Comparison of ENCODE assay signal across 22 cellular contexts in the genomic region with DNA sequence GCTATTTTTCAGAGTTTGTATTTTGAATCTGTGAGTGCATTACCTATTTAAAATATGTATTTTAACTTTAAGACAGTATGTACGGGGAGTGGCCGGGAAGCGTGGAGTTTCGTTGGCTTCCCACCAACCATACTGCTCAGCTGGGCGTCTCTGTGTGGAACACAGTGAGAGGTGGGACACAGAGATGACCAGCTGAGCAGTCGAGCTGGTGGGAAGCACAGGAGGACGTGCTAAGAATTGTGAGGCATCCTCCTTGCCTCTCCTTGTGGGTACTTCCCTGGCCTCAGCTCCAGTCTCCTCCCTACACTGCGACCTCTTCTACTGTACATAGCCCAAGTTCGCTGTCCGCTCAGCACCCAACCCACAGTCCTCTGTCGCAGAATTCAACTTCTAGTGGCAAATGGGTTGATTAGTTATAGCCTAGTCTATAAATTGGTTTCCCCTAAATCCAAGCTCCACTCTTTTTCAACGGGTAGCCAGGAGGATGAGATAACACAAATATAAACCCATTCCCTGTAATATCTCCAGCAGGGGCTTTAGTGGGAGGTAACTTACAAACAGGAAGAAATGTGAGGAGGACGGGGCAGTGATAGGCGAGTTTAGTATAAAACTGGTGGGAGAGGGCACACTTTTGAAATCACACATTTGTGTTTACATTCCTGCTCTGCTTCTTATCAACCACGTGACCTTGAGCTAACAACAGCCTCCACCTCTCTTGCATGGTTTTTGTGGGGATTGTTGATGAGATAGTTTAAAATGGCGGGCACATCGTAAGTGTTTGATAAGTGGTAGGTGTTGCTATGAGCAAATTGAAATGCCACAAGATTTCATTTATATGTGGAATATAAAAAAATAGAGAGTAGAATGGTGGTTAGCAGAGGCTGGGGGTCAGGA.
"Had no signal": no experiment of that assay in that cellular context is flagged by ENCODE, and none has a peak within 500 bp of the region (broad histone marks: within the 10 kb centered on the region; RNA-seq: fewer than 3 reads in every experiment).

No MANE protein-coding gene starts in this region.

- H3K4me3 ChIP-seq: gastrocnemius medialis, heart right ventricle, mucosa of descending colon, tibial nerve had no signal

- H3K27ac Mint-ChIP-seq: activated CD8-positive, alpha-beta T cell treated with anti-CD3 and anti-CD28 coated beads, Interleukin-2, amount 10 ng/mL, durations not matched to agents 7 days and 5 days; activated naive CD8-positive, alpha-beta T cell treated with anti-CD3 and anti-CD28 coated beads, Interleukin-2, amount 10 ng/mL, durations not matched to agents 7 days and 5 days; activated T-cell treated with anti-CD3 and anti-CD28 coated beads, Interleukin-2, amount 50 U/mL, for 72 hours; naive thymus-derived CD4-positive, alpha-beta T cell; stimulated activated naive B cell treated with anti-CD40 and anti-IgM and Interleukin-4, amounts not matched to agents 10 μg/mL and 1 μg/mL and 100 μg/mL, for 72 hours; T-helper 17 cell; WTC11 had no signal

- H3K27me3 Mint-ChIP-seq: naive thymus-derived CD4-positive, alpha-beta T cell; stimulated activated naive B cell treated with anti-CD40 and anti-IgM and Interleukin-4, amounts not matched to agents 10 μg/mL and 1 μg/mL and 100 μg/mL, for 72 hours; T-helper 17 cell had no signal

- H3K4me1 Mint-ChIP-seq: activated naive CD8-positive, alpha-beta T cell treated with anti-CD3 and anti-CD28 coated beads, Interleukin-2, amount 10 ng/mL, durations not matched to agents 7 days and 5 days; naive thymus-derived CD4-positive, alpha-beta T cell; stimulated activated naive B cell treated with anti-CD40 and anti-IgM and Interleukin-4, amounts not matched to agents 10 μg/mL and 1 μg/mL and 100 μg/mL, for 72 hours; T-helper 17 cell; WTC11 had no signal

- H3K27ac ChIP-seq: brain microvascular endothelial cell, gastrocnemius medialis, heart right ventricle, tibial nerve had no signal

- H3K9me3 ChIP-seq: gastrocnemius medialis, mucosa of descending colon, tibial nerve had no signal

- H3K36me3 ChIP-seq: brain microvascular endothelial cell, gastrocnemius medialis, heart right ventricle, tibial nerve had no signal

- DNase-seq: activated CD4-positive, alpha-beta T cell treated with anti-CD3 and anti-CD28 coated beads for 48 hours; activated CD8-positive, alpha-beta memory T cell treated with anti-CD3 and anti-CD28 coated beads, Interleukin-2, amount 50 U/mL, for 48 hours; activated CD8-positive, alpha-beta T cell treated with anti-CD3 and anti-CD28 coated beads, Interleukin-2, amount 10 ng/mL, durations not matched to agents 7 days and 5 days; activated gamma-delta T cell treated with Interleukin-2 at 50 U/mL for 16 hours; activated naive CD8-positive, alpha-beta T cell treated with anti-CD3 and anti-CD28 coated beads, Interleukin-2, amount 10 ng/mL, durations not matched to agents 7 days and 5 days; activated T-cell treated with anti-CD3 and anti-CD28 coated beads, Interleukin-2, amount 50 U/mL, for 72 hours; anterior cingulate cortex; brain microvascular endothelial cell; cerebellar nuclear complex; effector memory CD4-positive, alpha-beta T cell; gastrocnemius medialis; heart right ventricle; left colon; mucosa of descending colon; naive thymus-derived CD4-positive, alpha-beta T cell; retina; stimulated activated CD4-positive, alpha-beta T cell treated with anti-CD3 and anti-CD28 coated beads, Interleukin-15, amount 100 ng/mL, for 24 hours; stimulated activated CD4-positive, alpha-beta T cell treated with anti-CD3 and anti-CD28 coated beads, Interleukin-4, amount 100 ng/mL, for 1 hour; stimulated activated naive B cell treated with anti-CD40 and anti-IgM and Interleukin-4, amounts not matched to agents 10 μg/mL and 1 μg/mL and 100 μg/mL, for 72 hours; T-helper 17 cell had no signal

- H3K36me3 Mint-ChIP-seq: activated naive CD8-positive, alpha-beta T cell treated with anti-CD3 and anti-CD28 coated beads, Interleukin-2, amount 10 ng/mL, durations not matched to agents 7 days and 5 days; WTC11 had no signal

- H3K4me3 Mint-ChIP-seq: activated CD8-positive, alpha-beta T cell treated with anti-CD3 and anti-CD28 coated beads, Interleukin-2, amount 10 ng/mL, durations not matched to agents 7 days and 5 days; activated naive CD8-positive, alpha-beta T cell treated with anti-CD3 and anti-CD28 coated beads, Interleukin-2, amount 10 ng/mL, durations not matched to agents 7 days and 5 days; activated T-cell treated with anti-CD3 and anti-CD28 coated beads, Interleukin-2, amount 50 U/mL, for 72 hours; naive thymus-derived CD4-positive, alpha-beta T cell; stimulated activated naive B cell treated with anti-CD40 and anti-IgM and Interleukin-4, amounts not matched to agents 10 μg/mL and 1 μg/mL and 100 μg/mL, for 72 hours; T-helper 17 cell; WTC11 had no signal

- H3K27me3 ChIP-seq: brain microvascular endothelial cell, gastrocnemius medialis, heart right ventricle, tibial nerve had no signal

- ATAC-seq: activated CD8-positive, alpha-beta T cell treated with anti-CD3 and anti-CD28 coated beads, Interleukin-2, amount 10 ng/mL, durations not matched to agents 7 days and 5 days; activated T-cell treated with anti-CD3 and anti-CD28 coated beads, Interleukin-2, amount 50 U/mL, for 72 hours; gastrocnemius medialis; heart right ventricle; left colon; mucosa of descending colon; naive thymus-derived CD4-positive, alpha-beta T cell; stimulated activated naive B cell treated with anti-CD40 and anti-IgM and Interleukin-4, amounts not matched to agents 10 μg/mL and 1 μg/mL and 100 μg/mL, for 72 hours; T-helper 17 cell; WTC11 had no signal

- H3K9me3 Mint-ChIP-seq: activated naive CD8-positive, alpha-beta T cell treated with anti-CD3 and anti-CD28 coated beads, Interleukin-2, amount 10 ng/mL, durations not matched to agents 7 days and 5 days had no signal

- H3K4me1 ChIP-seq: gastrocnemius medialis, heart right ventricle, tibial nerve had no signal
